30 cellular contexts compared by ENCODE assay signal in genomic region chr12:122668268-122668667, GRCh38. TPM values are rescaled to one million over a fixed set of nuclear protein-coding genes. Genes with fewer than 3 reads are reported as not detected.
"Had no signal": no experiment of that assay in that cellular context is flagged by ENCODE, and none has a peak within 500 bp of the region (broad histone marks: within the 10 kb centered on the region; RNA-seq: fewer than 3 reads in every experiment).

No MANE protein-coding gene starts in this region.

- H3K27ac ChIP-seq: brain microvascular endothelial cell, coronary artery, ovary, sigmoid colon, uterus had no signal

- H3K4me3 ChIP-seq: coronary artery, ovary, sigmoid colon, uterus had no signal

- FAIRE-seq: astrocyte, kidney, small intestine had no signal

- H3K4me1 ChIP-seq: sigmoid colon, uterus had no signal

- H3K36me3 ChIP-seq: brain microvascular endothelial cell, ovary, sigmoid colon, uterus had no signal

- H3K27me3 ChIP-seq: brain microvascular endothelial cell, ovary, sigmoid colon, uterus had no signal

- DNase-seq: activated B cell treated with CpG ODN at 0.5 μM for 24 hours; activated CD4-positive, alpha-beta memory T cell treated with anti-CD3 and anti-CD28 coated beads for 36 hours; activated CD4-positive, alpha-beta T cell treated with anti-CD3 and anti-CD28 coated beads for 48 hours; activated CD8-positive, alpha-beta memory T cell treated with anti-CD3 and anti-CD28 coated beads, Interleukin-2, amount 50 U/mL, for 4 hours; activated gamma-delta T cell; activated naive CD4-positive, alpha-beta T cell treated with anti-CD3 and anti-CD28 coated beads, Interleukin-2, amount 10 ng/mL, durations not matched to agents 7 days and 5 days; activated naive CD8-positive, alpha-beta T cell treated with anti-CD3 and anti-CD28 coated beads, Interleukin-2, amount 10 ng/mL, durations not matched to agents 7 days and 5 days; activated T-cell treated with anti-CD3 and anti-CD28 coated beads, Interleukin-2, amount 50 U/mL, for 1 hour; amniotic stem cell; brain microvascular endothelial cell; foreskin fibroblast; head of caudate nucleus; hippocampal formation; immature natural killer cell; kidney; left colon; naive B cell; nephron progenitor cell; ovary; sigmoid colon; small intestine; stimulated activated CD4-positive, alpha-beta T cell treated with anti-CD3 and anti-CD28 coated beads, Interleukin-2, amount 100 ng/mL, for 24 hours; stimulated activated naive CD4-positive, alpha-beta T cell treated with Interleukin-2 at 50 U/mL for 16 hours; uterus had no signal

- H3K9me3 ChIP-seq: ovary, sigmoid colon, uterus had no signal

- ATAC-seq: esophagus mucosa, left colon had no signal

RNA-seq across cellular contexts. Expression of gene HCAR2, which starts 34.9 kb away (rescaled TPM):
- total RNA-seq: activated B cell treated with CpG ODN at 0.5 μM for 24 hours; activated CD4-positive, alpha-beta memory T cell treated with anti-CD3 and anti-CD28 coated beads for 36 hours; activated CD8-positive, alpha-beta memory T cell treated with anti-CD3 and anti-CD28 coated beads for 36 hours; activated naive CD8-positive, alpha-beta T cell treated with anti-CD3 and anti-CD28 coated beads, Interleukin-2, amount 10 ng/mL, durations not matched to agents 7 days and 5 days; astrocyte; kidney; renal cortical epithelial cell; uterus had no signal
- polyA plus RNA-seq: immature natural killer cell had no signal

RNA-seq across cellular contexts. Expression of gene HCAR3, which starts 48.3 kb away (rescaled TPM):
- total RNA-seq: activated B cell treated with CpG ODN at 0.5 μM for 24 hours; activated CD8-positive, alpha-beta memory T cell treated with anti-CD3 and anti-CD28 coated beads for 36 hours; activated naive CD8-positive, alpha-beta T cell treated with anti-CD3 and anti-CD28 coated beads, Interleukin-2, amount 10 ng/mL, durations not matched to agents 7 days and 5 days; astrocyte; kidney; progenitor cell of endocrine pancreas; renal cortical epithelial cell; uterus had no signal
- polyA plus RNA-seq: immature natural killer cell had no signal
